In the genomic region with DNA sequence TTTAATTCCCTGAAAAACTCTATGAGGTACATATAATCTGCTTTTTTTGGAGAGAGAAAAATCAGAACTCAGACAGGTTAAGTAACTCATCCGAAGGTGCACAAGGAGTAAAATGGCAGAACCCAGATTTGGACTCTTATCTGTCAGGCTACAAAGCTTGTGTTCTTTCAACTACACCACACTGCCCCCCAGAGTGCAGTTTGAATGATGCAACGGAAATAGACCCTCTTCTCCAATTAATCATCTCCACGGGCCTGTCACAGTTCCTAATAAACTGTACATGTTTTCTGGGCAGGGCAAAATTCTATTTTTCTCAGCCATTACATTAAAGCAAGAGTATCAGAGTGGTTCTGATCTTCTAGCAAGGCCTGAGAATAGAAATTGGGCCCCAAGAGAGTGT, we compare ENCODE assay signal across 1 cellular context.
TF ChIP-seq lines count a peak whose summit lies in the region.

No MANE protein-coding gene starts in this region.

TF ChIP-seq in WTC11, 78 proteins besides CTCF, POLR2A, EP300 and RAD21 (continued from another document):
- no peak for TF ChIP-seq MXD4 (CRISPR knock-in tag; IDR thresholded peaks at IDR 0.05; ENCODE audit: borderline replicate concordance)
